Comparison of ENCODE assay signal across 12 cellular contexts in the genomic region with DNA sequence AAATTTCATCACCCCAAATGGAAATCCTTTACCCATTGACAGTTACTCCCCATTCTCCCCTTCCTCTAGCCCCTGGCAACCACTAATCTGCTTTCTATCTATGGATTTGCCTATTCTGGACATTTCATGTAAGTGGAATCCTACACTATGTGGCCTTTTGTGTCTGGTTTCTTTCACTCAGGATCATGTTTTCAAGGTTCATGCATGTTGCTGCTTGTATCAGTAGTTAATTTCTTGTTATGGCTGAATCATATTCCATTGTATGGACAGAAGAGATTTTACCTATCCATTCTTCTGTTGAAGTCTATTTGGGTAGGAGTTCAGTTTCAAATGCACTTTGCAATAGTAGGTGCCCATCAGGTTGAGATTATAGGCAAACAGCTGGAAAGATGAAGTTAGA. TPM values are rescaled to one million over a fixed set of nuclear protein-coding genes. Genes with fewer than 3 reads are reported as not detected.
DNase-seq lines count a peak whose midpoint lies in the region; ATAC-seq and TF ChIP-seq lines count a peak whose summit lies in the region.
"Had no signal": no experiment of that assay in that cellular context is flagged by ENCODE, and none has a peak within 500 bp of the region (broad histone marks: within the 10 kb centered on the region; RNA-seq: fewer than 3 reads in every experiment).

No MANE protein-coding gene starts in this region.

- no peaks in the 10 kb centered on the region for H3K27me3 ChIP-seq in OCI-LY3 (ENCODE audit: low read depth, low read length)
- no peaks in the 10 kb centered on the region for H3K27me3 ChIP-seq in endodermal cell (ENCODE audit: control insufficient read depth, insufficient read depth, low read length, poor library complexity, severe bottlenecking)
- no peaks in the 10 kb centered on the region for H3K27me3 ChIP-seq in esophagus muscularis mucosa

- intact Hi-C loops in esophagus muscularis mucosa (cut with DNase I): loop anchor here (5.0 kb wide), 1 partner anchor 34 kb away; no protein-coding TSS in a partner anchor

- peaks cover 3% of the 10 kb centered on the region for H3K36me3 Mint-ChIP-seq in activated naive CD4-positive, alpha-beta T cell treated with anti-CD3 and anti-CD28 coated beads, Interleukin-2, amount 50 U/mL, for 24 hours
- H3K36me3 Mint-ChIP-seq in endodermal cell (ENCODE audit: low read depth): peaks cover 28% of the 10 kb centered on the region
- peaks cover 37% of the 10 kb centered on the region for H3K36me3 Mint-ChIP-seq in stimulated activated memory B cell treated with anti-CD40 and anti-IgM and Interleukin-4, amounts not matched to agents 10 μg/mL and 1 μg/mL and 100 μg/mL, for 72 hours

- H3K9me3 Mint-ChIP-seq in activated naive CD4-positive, alpha-beta T cell treated with anti-CD3 and anti-CD28 coated beads, Interleukin-2, amount 50 U/mL, for 24 hours: no peaks in the 10 kb centered on the region
- H3K9me3 Mint-ChIP-seq in endodermal cell: peaks cover 4% of the 10 kb centered on the region
- peaks cover 3% of the 10 kb centered on the region for H3K9me3 Mint-ChIP-seq in stimulated activated memory B cell treated with anti-CD40 and anti-IgM and Interleukin-4, amounts not matched to agents 10 μg/mL and 1 μg/mL and 100 μg/mL, for 72 hours

- no peak overlapping the region for H2AFZ ChIP-seq in OCI-LY3 (ENCODE audit: low read depth, low read length)

- no peak overlapping the region for H3K27ac ChIP-seq in OCI-LY3 (ENCODE audit: low read length)
- no peak overlapping the region for H3K27ac ChIP-seq in endodermal cell (ENCODE audit: low read depth, low read length)
- H3K27ac ChIP-seq in esophagus muscularis mucosa (replicated peaks in 1 of 4): no peak overlapping the region

- DNase-seq in activated naive CD4-positive, alpha-beta T cell treated with anti-CD3 and anti-CD28 coated beads, Interleukin-2, amount 50 U/mL, for 16 hours: no peak
- no peak for DNase-seq in endodermal cell
- DNase-seq in NCI-H1105 (lab: John Stamatoyannopoulos, UW): no peak
- no peak for DNase-seq in esophagus muscularis mucosa (ENCODE audit: extremely low spot score)
- DNase-seq: effector CD4-positive, alpha-beta T cell; hippocampal formation; NCI-H774; stimulated activated CD4-positive, alpha-beta T cell treated with anti-CD3 and anti-CD28 coated beads, Interleukin-15, amount 100 ng/mL, for 24 hours had no signal

- H3K36me3 ChIP-seq in OCI-LY3 (replicated peaks; ENCODE audit: low read depth, low read length) (peaks cover 37% of the 10 kb centered on the region), endodermal cell (ENCODE audit: control insufficient read depth, insufficient read depth, low read length) (peaks cover 39% of the 10 kb centered on the region), esophagus muscularis mucosa (peaks cover 0 to 39% (median 30%) of the 10 kb centered on the region in 4 donors)

- TF ChIP-seq CTCF in OCI-LY3 (IDR thresholded peaks at IDR 0.05; ENCODE audit: low read depth, low read length) (no peak), endodermal cell (conservative IDR thresholded peaks at IDR 0.05) (no peak), esophagus muscularis mucosa (IDR thresholded peaks at IDR 0.05) (no peak)

- peaks cover 20% of the 10 kb centered on the region for H3K79me2 ChIP-seq in OCI-LY3 (ENCODE audit: low read length)

- H3K4me3 ChIP-seq in OCI-LY3 (ENCODE audit: low read length) (peak overlapping the region; percentile 84; the same call in 1 of the 2 replicates), endodermal cell (ENCODE audit: low read length) (peak overlapping the region; percentile 93), esophagus muscularis mucosa (no peak overlapping the region)

- H3K9me3 ChIP-seq in OCI-LY3 (ENCODE audit: insufficient read depth, low read length) (no peaks in the 10 kb centered on the region), endodermal cell (ENCODE audit: control insufficient read depth, low read length) (no peaks in the 10 kb centered on the region), esophagus muscularis mucosa (no peaks in the 10 kb centered on the region)

- peaks cover 13% of the 10 kb centered on the region for H3K4me1 ChIP-seq in OCI-LY3 (ENCODE audit: low read length)
- no peaks in the 10 kb centered on the region for H3K4me1 ChIP-seq in endodermal cell (ENCODE audit: control insufficient read depth, insufficient read depth, low read length)
- H3K4me1 ChIP-seq in esophagus muscularis mucosa: peaks cover 6 to 20% (median 16%) of the 10 kb centered on the region in 4 donors

- H3K9ac ChIP-seq in OCI-LY3 (ENCODE audit: low read length) (no peak overlapping the region), endodermal cell (ENCODE audit: extremely low read depth, low read length, poor library complexity, severe bottlenecking) (no peak overlapping the region)

- ATAC-seq in stimulated activated memory B cell treated with anti-CD40 and anti-IgM and Interleukin-4, amounts not matched to agents 10 μg/mL and 1 μg/mL and 100 μg/mL, for 72 hours: no peak
- ATAC-seq in GM19455 (IDR thresholded peaks at IDR 0.05; ENCODE audit: unreplicated experiment): no peak

- peak overlapping the region; percentile 96 for H3K4me3 Mint-ChIP-seq in activated naive CD4-positive, alpha-beta T cell treated with anti-CD3 and anti-CD28 coated beads, Interleukin-2, amount 50 U/mL, for 24 hours
- peak overlapping the region; percentile 82 for H3K4me3 Mint-ChIP-seq in endodermal cell
- peak overlapping the region; percentile 57 for H3K4me3 Mint-ChIP-seq in stimulated activated memory B cell treated with anti-CD40 and anti-IgM and Interleukin-4, amounts not matched to agents 10 μg/mL and 1 μg/mL and 100 μg/mL, for 72 hours

- TF ChIP-seq POLR2A in esophagus muscularis mucosa (IDR thresholded peaks at IDR 0.05; ENCODE audit: low read depth): no peak

- peak overlapping the region; percentile 99 for H3K4me2 ChIP-seq in OCI-LY3 (ENCODE audit: low read length)

- no peak for TF ChIP-seq EP300 in esophagus muscularis mucosa (IDR thresholded peaks at IDR 0.05)

- peaks cover 18% of the 10 kb centered on the region for H3K4me1 Mint-ChIP-seq in activated naive CD4-positive, alpha-beta T cell treated with anti-CD3 and anti-CD28 coated beads, Interleukin-2, amount 50 U/mL, for 24 hours
- peaks cover 11% of the 10 kb centered on the region for H3K4me1 Mint-ChIP-seq in endodermal cell
- peaks cover 22% of the 10 kb centered on the region for H3K4me1 Mint-ChIP-seq in stimulated activated memory B cell treated with anti-CD40 and anti-IgM and Interleukin-4, amounts not matched to agents 10 μg/mL and 1 μg/mL and 100 μg/mL, for 72 hours

- H4K20me1 ChIP-seq in OCI-LY3 (ENCODE audit: insufficient read depth, low read length): peaks cover 3% of the 10 kb centered on the region; the same call in 1 of the 2 replicates

- H3K27me3 Mint-ChIP-seq in activated naive CD4-positive, alpha-beta T cell treated with anti-CD3 and anti-CD28 coated beads, Interleukin-2, amount 50 U/mL, for 24 hours: no peaks in the 10 kb centered on the region
- peaks cover 2% of the 10 kb centered on the region for H3K27me3 Mint-ChIP-seq in endodermal cell (ENCODE audit: insufficient read depth)
- no peaks in the 10 kb centered on the region for H3K27me3 Mint-ChIP-seq in stimulated activated memory B cell treated with anti-CD40 and anti-IgM and Interleukin-4, amounts not matched to agents 10 μg/mL and 1 μg/mL and 100 μg/mL, for 72 hours

- H3K27ac Mint-ChIP-seq in activated naive CD4-positive, alpha-beta T cell treated with anti-CD3 and anti-CD28 coated beads, Interleukin-2, amount 50 U/mL, for 24 hours: no peak overlapping the region
- no peak overlapping the region for H3K27ac Mint-ChIP-seq in endodermal cell
- no peak overlapping the region for H3K27ac Mint-ChIP-seq in stimulated activated memory B cell treated with anti-CD40 and anti-IgM and Interleukin-4, amounts not matched to agents 10 μg/mL and 1 μg/mL and 100 μg/mL, for 72 hours

RNA-seq across cellular contexts. Expression of a gene that starts 1.4 kb away (rescaled TPM):
- 10 to 100 TPM; 32.2 to 46.2 TPM for total RNA-seq in endodermal cell
- polyA plus RNA-seq in endodermal cell (2013, experiment 1 of 2): 56.0 TPM
- polyA plus RNA-seq in endodermal cell (2013, experiment 2 of 2): 48.0 TPM
- total RNA-seq in esophagus muscularis mucosa: 10 to 100 TPM in 2 of 4 donors, 1 to 10 TPM in 2; 8.7 to 11.3 (median 10.0) TPM

RNA-seq across cellular contexts. Expression of a gene that starts 43.1 kb away (rescaled TPM):
- 10 to 100 TPM; 60.7 to 61.7 TPM for total RNA-seq in endodermal cell
- polyA plus RNA-seq in endodermal cell (2013, experiment 1 of 2): 54.5 TPM
- polyA plus RNA-seq in endodermal cell (2013, experiment 2 of 2): 62.1 TPM
- 10 to 100 TPM; 68.5 to 87.7 (median 81.7) TPM for total RNA-seq in esophagus muscularis mucosa

RNA-seq across cellular contexts. Expression of a gene that starts 49.1 kb away (rescaled TPM):
- total RNA-seq in endodermal cell (1 to 10 TPM; 1.1 to 2.0 TPM), esophagus muscularis mucosa (under 1 TPM; under 0.01 to 0.06 (median 0.03) TPM)
- 0.43 TPM for polyA plus RNA-seq in endodermal cell (2013, experiment 1 of 2)
- 0.41 TPM for polyA plus RNA-seq in endodermal cell (2013, experiment 2 of 2)

Comparison
In these comparisons a context has a peak if more than half of its experiments do, and no peak if none do; other contexts are left out.
1. H3K4me3 ChIP-seq: peak in OCI-LY3 (single experiment) and endodermal cell (single experiment); none in esophagus muscularis mucosa (0 of 4).
2. Peak in every context shown above with its lines, with median percentiles within 50 percentile points of each other: H3K4me3 Mint-ChIP-seq.